In genomic region chr6:133277895-133278545, GRCh38 we compare ENCODE assay signal across 23 cellular contexts. TPM values are rescaled to one million over a fixed set of nuclear protein-coding genes. Genes with fewer than 3 reads are reported as not detected.
"Had no signal": no experiment of that assay in that cellular context is flagged by ENCODE, and none has a peak within 500 bp of the region (broad histone marks: within the 10 kb centered on the region; RNA-seq: fewer than 3 reads in every experiment).

No MANE protein-coding gene starts in this region.

- H3K36me3 ChIP-seq: esophagus muscularis mucosa, right lobe of liver, stomach, transverse colon had no signal

- H3K27me3 Mint-ChIP-seq: activated CD4-positive, alpha-beta T cell treated with anti-CD3 and anti-CD28 coated beads, Interleukin-2, amount 10 ng/mL, durations not matched to agents 7 days and 5 days; activated naive CD4-positive, alpha-beta T cell treated with anti-CD3 and anti-CD28 coated beads, Interleukin-2, amount 50 U/mL, for 24 hours; effector memory CD8-positive, alpha-beta T cell; natural killer cell treated with Interleukin-12 subunit alpha and Interleukin-12 subunit beta and Interleukin-15 and Interleukin-18, amount 100 ng/mL, for 72 hours; stimulated activated memory B cell treated with anti-CD40 and anti-IgM and Interleukin-4, amounts not matched to agents 10 μg/mL and 1 μg/mL and 100 μg/mL, for 72 hours had no signal

- H3K9me3 ChIP-seq: esophagus muscularis mucosa, right lobe of liver, stomach, transverse colon had no signal

- H3K36me3 Mint-ChIP-seq: activated naive CD4-positive, alpha-beta T cell treated with anti-CD3 and anti-CD28 coated beads, Interleukin-2, amount 50 U/mL, for 24 hours; natural killer cell treated with Interleukin-12 subunit alpha and Interleukin-12 subunit beta and Interleukin-15 and Interleukin-18, amount 100 ng/mL, for 72 hours; stimulated activated memory B cell treated with anti-CD40 and anti-IgM and Interleukin-4, amounts not matched to agents 10 μg/mL and 1 μg/mL and 100 μg/mL, for 72 hours had no signal

- ATAC-seq: activated CD8-positive, alpha-beta T cell treated with anti-CD3 and anti-CD28 coated beads, Interleukin-2, amount 10 ng/mL, durations not matched to agents 7 days and 5 days; effector memory CD8-positive, alpha-beta T cell; natural killer cell treated with Interleukin-12 subunit alpha and Interleukin-12 subunit beta and Interleukin-15 and Interleukin-18, amount 100 ng/mL, for 72 hours; right lobe of liver; stimulated activated memory B cell treated with anti-CD40 and anti-IgM and Interleukin-4, amounts not matched to agents 10 μg/mL and 1 μg/mL and 100 μg/mL, for 72 hours had no signal

- H3K27ac Mint-ChIP-seq: activated CD4-positive, alpha-beta T cell treated with anti-CD3 and anti-CD28 coated beads, Interleukin-2, amount 10 ng/mL, durations not matched to agents 7 days and 5 days; activated CD8-positive, alpha-beta T cell treated with anti-CD3 and anti-CD28 coated beads, Interleukin-2, amount 10 ng/mL, durations not matched to agents 7 days and 5 days; activated naive CD4-positive, alpha-beta T cell treated with anti-CD3 and anti-CD28 coated beads, Interleukin-2, amount 50 U/mL, for 24 hours; effector memory CD8-positive, alpha-beta T cell; natural killer cell treated with Interleukin-12 subunit alpha and Interleukin-12 subunit beta and Interleukin-15 and Interleukin-18, amount 100 ng/mL, for 72 hours; stimulated activated memory B cell treated with anti-CD40 and anti-IgM and Interleukin-4, amounts not matched to agents 10 μg/mL and 1 μg/mL and 100 μg/mL, for 72 hours; T-helper 2 cell treated with Interferon-gamma antibody and Interleukin-4, amounts not matched to agents 5 μg/mL and 100 μg/mL, for 36 hours had no signal

- H3K4me1 ChIP-seq: esophagus muscularis mucosa, parathyroid adenoma, right lobe of liver, stomach, transverse colon had no signal

- H3K4me3 Mint-ChIP-seq: activated CD4-positive, alpha-beta T cell treated with anti-CD3 and anti-CD28 coated beads, Interleukin-2, amount 10 ng/mL, durations not matched to agents 7 days and 5 days; activated CD8-positive, alpha-beta T cell treated with anti-CD3 and anti-CD28 coated beads, Interleukin-2, amount 10 ng/mL, durations not matched to agents 7 days and 5 days; activated naive CD4-positive, alpha-beta T cell treated with anti-CD3 and anti-CD28 coated beads, Interleukin-2, amount 50 U/mL, for 24 hours; brain; effector memory CD8-positive, alpha-beta T cell; natural killer cell treated with Interleukin-12 subunit alpha and Interleukin-12 subunit beta and Interleukin-15 and Interleukin-18, amount 100 ng/mL, for 72 hours; stimulated activated memory B cell treated with anti-CD40 and anti-IgM and Interleukin-4, amounts not matched to agents 10 μg/mL and 1 μg/mL and 100 μg/mL, for 72 hours; T-helper 2 cell treated with Interferon-gamma antibody and Interleukin-4, amounts not matched to agents 5 μg/mL and 100 μg/mL, for 36 hours had no signal

- H3K4me3 ChIP-seq: esophagus muscularis mucosa, right lobe of liver, stomach, transverse colon had no signal

- H3K4me1 Mint-ChIP-seq: activated CD4-positive, alpha-beta T cell treated with anti-CD3 and anti-CD28 coated beads, Interleukin-2, amount 10 ng/mL, durations not matched to agents 7 days and 5 days; activated naive CD4-positive, alpha-beta T cell treated with anti-CD3 and anti-CD28 coated beads, Interleukin-2, amount 50 U/mL, for 24 hours; stimulated activated memory B cell treated with anti-CD40 and anti-IgM and Interleukin-4, amounts not matched to agents 10 μg/mL and 1 μg/mL and 100 μg/mL, for 72 hours had no signal

- H3K27ac ChIP-seq: esophagus muscularis mucosa, parathyroid adenoma, right lobe of liver, stomach, transverse colon, VCaP had no signal

- H3K9me3 Mint-ChIP-seq: activated CD4-positive, alpha-beta T cell treated with anti-CD3 and anti-CD28 coated beads, Interleukin-2, amount 10 ng/mL, durations not matched to agents 7 days and 5 days; effector memory CD8-positive, alpha-beta T cell; stimulated activated memory B cell treated with anti-CD40 and anti-IgM and Interleukin-4, amounts not matched to agents 10 μg/mL and 1 μg/mL and 100 μg/mL, for 72 hours; T-helper 2 cell treated with Interferon-gamma antibody and Interleukin-4, amounts not matched to agents 5 μg/mL and 100 μg/mL, for 36 hours had no signal

- H3K27me3 ChIP-seq: esophagus muscularis mucosa, right lobe of liver, stomach, transverse colon had no signal

- DNase-seq: activated CD4-positive, alpha-beta T cell treated with anti-CD3 and anti-CD28 coated beads, Interleukin-2, amount 10 ng/mL, durations not matched to agents 7 days and 5 days; activated CD4-positive, CD25-positive, alpha-beta regulatory T cell treated with anti-CD3 and anti-CD28 coated beads, Interleukin-2, amount 50 U/mL, for 72 hours; activated CD8-positive, alpha-beta T cell treated with anti-CD3 and anti-CD28 coated beads, Interleukin-2, amount 10 ng/mL, durations not matched to agents 7 days and 5 days; activated gamma-delta T cell treated with Interleukin-2 at 50 U/mL for 16 hours; activated T-cell treated with anti-CD3 and anti-CD28 coated beads, Interleukin-2, amount 50 U/mL, for 1 hour; aorta; caudate nucleus; effector memory CD8-positive, alpha-beta T cell; hippocampal formation; right lobe of liver; small intestine; stimulated activated CD4-positive, alpha-beta T cell treated with anti-CD3 and anti-CD28 coated beads, Interleukin-15, amount 100 ng/mL, for 24 hours; stomach; transverse colon had no signal

RNA-seq across cellular contexts. Expression of gene EYA4, which starts 36.9 kb away (rescaled TPM):
- total RNA-seq: activated CD4-positive, alpha-beta T cell treated with anti-CD3 and anti-CD28 coated beads, Interleukin-2, amount 10 ng/mL, durations not matched to agents 7 days and 5 days; activated CD8-positive, alpha-beta T cell treated with anti-CD3 and anti-CD28 coated beads, Interleukin-2, amount 10 ng/mL, durations not matched to agents 7 days and 5 days; endothelial cell of umbilical vein; natural killer cell treated with Interleukin-12 subunit alpha and Interleukin-12 subunit beta and Interleukin-15 and Interleukin-18, amount 100 ng/mL, for 72 hours had no signal
- polyA plus RNA-seq: aorta, endothelial cell of umbilical vein had no signal
